Comparison of ENCODE assay signal across 9 cellular contexts in the genomic region with DNA sequence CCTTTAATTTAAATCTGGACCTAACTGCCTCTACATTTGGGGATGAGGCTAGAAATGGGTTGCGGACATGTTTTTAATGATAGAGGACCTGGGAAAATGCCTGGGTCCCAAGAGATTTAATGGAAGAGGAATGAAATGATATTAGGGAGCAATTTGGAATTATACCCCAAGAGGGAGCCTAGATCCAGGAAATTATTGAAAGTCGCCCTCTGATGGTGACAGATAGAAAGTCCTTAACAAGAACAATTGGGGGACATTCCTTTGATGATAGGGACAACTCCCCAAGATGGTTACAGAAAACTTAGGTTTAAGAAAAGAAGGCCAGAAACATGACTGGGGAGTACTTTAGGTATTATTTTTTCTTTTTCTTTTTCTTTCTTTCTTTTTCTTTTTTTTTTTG. TPM values are rescaled to one million over a fixed set of nuclear protein-coding genes. Genes with fewer than 3 reads are reported as not detected.
DNase-seq lines count a peak whose midpoint lies in the region; ATAC-seq and TF ChIP-seq lines count a peak whose summit lies in the region.
"Had no signal": no experiment of that assay in that cellular context is flagged by ENCODE, and none has a peak within 500 bp of the region (broad histone marks: within the 10 kb centered on the region; RNA-seq: fewer than 3 reads in every experiment).

No MANE protein-coding gene starts in this region.

- no peaks in the 10 kb centered on the region for H3K27me3 ChIP-seq in MM.1S (replicated peaks; ENCODE audit: insufficient read depth, low read length)
- H3K27me3 ChIP-seq in colonic mucosa, result no peaks in the 10 kb centered on the region
- H3K27me3 ChIP-seq: pancreas had no signal

- H3K4me3 ChIP-seq in MM.1S (ENCODE audit: low read length) (no peak overlapping the region), astrocyte of the spinal cord (ENCODE audit: low read depth, low read length) (no peak overlapping the region), colonic mucosa (no peak overlapping the region)
- H3K4me3 ChIP-seq: pancreas had no signal

- H3K36me3 ChIP-seq in MM.1S (replicated peaks; ENCODE audit: insufficient read depth, low read length) (no peaks in the 10 kb centered on the region), colonic mucosa (no peaks in the 10 kb centered on the region)
- H3K36me3 ChIP-seq: pancreas had no signal

- DNase-seq in GM03348 (ENCODE audit: low spot score), result peak; percentile 65
- peak; percentile 52 for DNase-seq in MM.1S
- DNase-seq in astrocyte of the spinal cord (ENCODE audit: low read depth, low spot score), result peak; percentile 41
- DNase-seq in myocyte (ENCODE audit: low read depth), result peak; percentile 70
- DNase-seq in stimulated activated naive CD8-positive, alpha-beta T cell treated with anti-CD3 and anti-CD28 coated beads, Interleukin-15, Interleukin-2, amounts not matched to agents 100 U/mL and 50 U/mL, for 24 hours, result no peak
- no peak for DNase-seq in colonic mucosa
- DNase-seq: pancreas had no signal

- H3K4me2 ChIP-seq in MM.1S (ENCODE audit: low read depth, low read length), result no peak overlapping the region

- no peaks in the 10 kb centered on the region for H3K9me3 ChIP-seq in MM.1S (replicated peaks; ENCODE audit: insufficient read depth, low read length)
- no peaks in the 10 kb centered on the region for H3K9me3 ChIP-seq in colonic mucosa
- H3K9me3 ChIP-seq: pancreas had no signal

- H4K20me1 ChIP-seq in MM.1S (ENCODE audit: insufficient read depth, low read length), result no peaks in the 10 kb centered on the region

- no peaks in the 10 kb centered on the region for H3K9me2 ChIP-seq in MM.1S (replicated peaks; ENCODE audit: insufficient read depth, low read length)

- TF ChIP-seq CTCF in MM.1S (IDR thresholded peaks at IDR 0.05; ENCODE audit: low read length) (peak; percentile 74), astrocyte of the spinal cord (IDR thresholded peaks at IDR 0.05; ENCODE audit: low read depth, low read length) (peak; percentile 67), colonic mucosa (IDR thresholded peaks at IDR 0.05) (no peak)

- no peak overlapping the region for H3K27ac ChIP-seq in MM.1S (ENCODE audit: low read length)
- H3K27ac ChIP-seq in colonic mucosa, result no peak overlapping the region
- H3K27ac ChIP-seq: pancreas had no signal

- no peak overlapping the region for H2AFZ ChIP-seq in MM.1S (ENCODE audit: low read length)

- H3K9ac ChIP-seq in MM.1S (ENCODE audit: low read length), result no peak overlapping the region
- no peak overlapping the region for H3K9ac ChIP-seq in colonic mucosa (ENCODE audit: low read depth in 2 of 2, low read length in 2 of 2)

- in situ Hi-C loops in astrocyte of the spinal cord (cut with HindIII; ENCODE audit: low sequenced_read_pairs), result no loop called here

- no peaks in the 10 kb centered on the region for H3K79me2 ChIP-seq in MM.1S (ENCODE audit: low read length)

- H3K4me1 ChIP-seq in MM.1S (ENCODE audit: low read length), result no peaks in the 10 kb centered on the region
- no peaks in the 10 kb centered on the region for H3K4me1 ChIP-seq in colonic mucosa
- H3K4me1 ChIP-seq: pancreas had no signal

- intact Hi-C loops in colonic mucosa (cut with DNase I), result no loop called here

- H3F3A ChIP-seq in MM.1S (ENCODE audit: insufficient read depth, low read length), result no peaks in the 10 kb centered on the region

- ATAC-seq in GM21737 (IDR thresholded peaks at IDR 0.05; ENCODE audit: unreplicated experiment) (no peak), GM18858 (IDR thresholded peaks at IDR 0.05; ENCODE audit: unreplicated experiment) (no peak)
- no peak for ATAC-seq in stimulated activated naive CD8-positive, alpha-beta T cell treated with anti-CD3 and anti-CD28 coated beads, Interleukin-15, Interleukin-2, amounts not matched to agents 100 U/mL and 50 U/mL, for 24 hours

RNA-seq across cellular contexts. Expression of a gene that starts 9.5 kb away (rescaled TPM):
- total RNA-seq in myocyte, result not detected in 2 replicates
- polyA plus RNA-seq in myocyte (2012), result not detected
- total RNA-seq in colonic mucosa, result not detected
- total RNA-seq: pancreas had no signal
- polyA plus RNA-seq: pancreas had no signal

RNA-seq across cellular contexts. Expression of a gene that starts 27.3 kb away (rescaled TPM):
- 60.6 and 68.8 TPM in 2 replicates for total RNA-seq in myocyte
- polyA plus RNA-seq in myocyte (2012), result 33.0 TPM
- 10 to 100 TPM; 19.1 to 24.2 TPM for total RNA-seq in colonic mucosa

RNA-seq across cellular contexts. Expression of a gene that starts 38.2 kb away (rescaled TPM):
- total RNA-seq in myocyte, result not detected in 2 replicates
- not detected for polyA plus RNA-seq in myocyte (2012)
- not detected for total RNA-seq in colonic mucosa

Comparison
In these comparisons a context has a peak if more than half of its experiments do, and no peak if none do; other contexts are left out.
1. DNase-seq: peak in GM03348 (single experiment), MM.1S (single experiment), astrocyte of the spinal cord (single experiment) and myocyte (single experiment); none in stimulated activated naive CD8-positive, alpha-beta T cell treated with anti-CD3 and anti-CD28 coated beads, Interleukin-15, Interleukin-2, amounts not matched to agents 100 U/mL and 50 U/mL, for 24 hours (single experiment) and colonic mucosa (single experiment).